20 cellular contexts compared by ENCODE assay signal in genomic region chr18:56353676-56354260, GRCh38.
DNase-seq lines count a peak whose midpoint lies in the region; ATAC-seq, FAIRE-seq and TF ChIP-seq lines count a peak whose summit lies in the region.
"Had no signal": no experiment of that assay in that cellular context is flagged by ENCODE, and none has a peak within 500 bp of the region (broad histone marks: within the 10 kb centered on the region; RNA-seq: fewer than 3 reads in every experiment).

No MANE protein-coding gene starts in this region.

- no peaks in the 10 kb centered on the region for H3K36me3 ChIP-seq in pancreas

- no peak for ATAC-seq in pancreas
- ATAC-seq in GM18867 (IDR thresholded peaks at IDR 0.05; ENCODE audit: unreplicated experiment) = no peak
- ATAC-seq in left ventricle myocardium superior = no peak

- intact Hi-C loops in pancreas (cut with DNase I) = no loop called here
- intact Hi-C loops in left ventricle myocardium superior (cut with micrococcal nuclease) = no loop called here

- H3K27ac ChIP-seq in pancreas = no peak overlapping the region
- H3K27ac ChIP-seq: C4-2B, GM23248 had no signal

- FAIRE-seq in G401.6 (lab: Jason Lieb, UNC) (peak; percentile 91), colon (lab: Jason Lieb, UNC) (peak; percentile 45), pancreas (lab: Jason Lieb, UNC) (peak; percentile 85)
- FAIRE-seq: GM12891, GM19239, H54 had no signal

- no peak overlapping the region for H3K4me3 ChIP-seq in pancreas
- H3K4me3 ChIP-seq: GM23248 had no signal

- TF ChIP-seq CTCF in pancreas (IDR thresholded peaks at IDR 0.05) = no peak
- TF ChIP-seq CTCF in GM13976 (IDR thresholded peaks at IDR 0.05; ENCODE audit: borderline replicate concordance, control extremely low read depth, extremely low read depth, insufficient read depth, missing control alignments) = no peak

- DNase-seq in fibroblast of peridontal ligament (ENCODE audit: extremely low read depth) (peak; percentile 41), pancreas (no peak), GM13976 (ENCODE audit: low spot score) (no peak), left ventricle myocardium superior (no peak)
- DNase-seq in activated CD4-positive, alpha-beta T cell treated with anti-CD3 and anti-CD28 coated beads for 48 hours = no peak
- DNase-seq: ACHN; AML-193; Calu3; CD4-positive, alpha-beta memory T cell; DMS79 treated with DMSO at 0.1 percent for 48 hours; GM23248; HCEC 1CT; KG1 had no signal

- no peaks in the 10 kb centered on the region for H3K9me3 ChIP-seq in pancreas

- no peaks in the 10 kb centered on the region for H3K27me3 ChIP-seq in pancreas

- H3K4me1 ChIP-seq in pancreas = no peaks in the 10 kb centered on the region

- in situ Hi-C loops in GM13976 (cut with MboI; ENCODE audit: low sequenced_read_pairs, unreplicated experiment) = no loop called here

- WGBS in pancreas, 2 donors = 96 to 97% methylated on average over 2 of the region's 2 CpGs
